Comparison of ENCODE assay signal across 8 cellular contexts in genomic region chr4:75512336-75513211, GRCh38. TPM values are rescaled to one million over a fixed set of nuclear protein-coding genes. Genes with fewer than 3 reads are reported as not detected.
DNase-seq lines count a peak whose midpoint lies in the region.

No MANE protein-coding gene starts in this region.

- intact Hi-C loops in activated T-helper 2 cell treated with anti-CD3 and anti-CD28 coated beads, Interferon-gamma antibody, Interleukin-2, Interleukin-4, amounts not matched to agents 10 μg/mL and 5 μg/mL and 100 μg/mL, durations not matched to agents 14 hours and 24 hours and 36 hours (cut with micrococcal nuclease) = no loop called here

- no peak overlapping the region for H3K4me3 Mint-ChIP-seq in activated T-helper 2 cell treated with anti-CD3 and anti-CD28 coated beads, Interferon-gamma antibody, Interleukin-2, Interleukin-4, amounts not matched to agents 10 μg/mL and 5 μg/mL and 100 μg/mL, durations not matched to agents 14 hours and 24 hours and 36 hours (ENCODE audit: low read depth)

- H3K27me3 Mint-ChIP-seq in activated T-helper 2 cell treated with anti-CD3 and anti-CD28 coated beads, Interferon-gamma antibody, Interleukin-2, Interleukin-4, amounts not matched to agents 10 μg/mL and 5 μg/mL and 100 μg/mL, durations not matched to agents 14 hours and 24 hours and 36 hours (ENCODE audit: low read depth) = no peaks in the 10 kb centered on the region

- peaks cover 30% of the 10 kb centered on the region for H3K36me3 Mint-ChIP-seq in activated T-helper 2 cell treated with anti-CD3 and anti-CD28 coated beads, Interferon-gamma antibody, Interleukin-2, Interleukin-4, amounts not matched to agents 10 μg/mL and 5 μg/mL and 100 μg/mL, durations not matched to agents 14 hours and 24 hours and 36 hours (ENCODE audit: low read depth)

- H3K4me1 Mint-ChIP-seq in activated T-helper 2 cell treated with anti-CD3 and anti-CD28 coated beads, Interferon-gamma antibody, Interleukin-2, Interleukin-4, amounts not matched to agents 10 μg/mL and 5 μg/mL and 100 μg/mL, durations not matched to agents 14 hours and 24 hours and 36 hours (ENCODE audit: low read depth) = peaks cover 37% of the 10 kb centered on the region

- DNase-seq in CMK (ENCODE audit: low read depth) (peak; percentile 86), HT1080 (ENCODE audit: low read depth) (peak; percentile 53), left kidney (ENCODE audit: low read depth, low spot score) (peak; percentile 50), T1000 (lab: John Stamatoyannopoulos, UW) (no peak), DMS153 (lab: John Stamatoyannopoulos, UW) (no peak), DMS79 treated with DMSO at 0.1 percent for 48 hours (lab: John Stamatoyannopoulos, UW) (no peak), germinal center (ENCODE audit: low spot score) (no peak)
- DNase-seq in activated T-helper 2 cell treated with anti-CD3 and anti-CD28 coated beads, Interferon-gamma antibody, Interleukin-2, Interleukin-4, amounts not matched to agents 10 μg/mL and 5 μg/mL and 100 μg/mL, durations not matched to agents 14 hours and 24 hours and 36 hours (ENCODE audit: low spot score) = no peak

- peak overlapping the region; percentile 74 for H3K27ac Mint-ChIP-seq in activated T-helper 2 cell treated with anti-CD3 and anti-CD28 coated beads, Interferon-gamma antibody, Interleukin-2, Interleukin-4, amounts not matched to agents 10 μg/mL and 5 μg/mL and 100 μg/mL, durations not matched to agents 14 hours and 24 hours and 36 hours

- H3K9me3 Mint-ChIP-seq in activated T-helper 2 cell treated with anti-CD3 and anti-CD28 coated beads, Interferon-gamma antibody, Interleukin-2, Interleukin-4, amounts not matched to agents 10 μg/mL and 5 μg/mL and 100 μg/mL, durations not matched to agents 14 hours and 24 hours and 36 hours = no peaks in the 10 kb centered on the region

RNA-seq across cellular contexts. Expression of gene RCHY1, which starts 1.6 kb away (rescaled TPM):
- 38.1 and 47.6 TPM in 2 replicates for total RNA-seq in HT1080 (2014; rRNA removed; shearing (Covaris generic))
- polyA plus RNA-seq in HT1080 (2015; cell fraction: cytosol; rRNA removed) = 42.6 and 49.1 TPM in 2 replicates
- polyA plus RNA-seq in HT1080 (2015; cell fraction: nucleus; rRNA removed) = 26.6 and 27.2 TPM in 2 replicates
- 22.9 and 25.4 TPM in 2 replicates for total RNA-seq in activated T-helper 2 cell treated with anti-CD3 and anti-CD28 coated beads, Interferon-gamma antibody, Interleukin-2, Interleukin-4, amounts not matched to agents 10 μg/mL and 5 μg/mL and 100 μg/mL, durations not matched to agents 14 hours and 24 hours and 36 hours

RNA-seq across cellular contexts. Expression of gene THAP6, which starts 1.7 kb away (rescaled TPM):
- 9.8 and 12.2 TPM in 2 replicates for total RNA-seq in HT1080 (2014; rRNA removed; shearing (Covaris generic))
- polyA plus RNA-seq in HT1080 (2015; cell fraction: cytosol; rRNA removed) = 17.5 and 17.9 TPM in 2 replicates
- 24.5 and 30.3 TPM in 2 replicates for polyA plus RNA-seq in HT1080 (2015; cell fraction: nucleus; rRNA removed)
- total RNA-seq in activated T-helper 2 cell treated with anti-CD3 and anti-CD28 coated beads, Interferon-gamma antibody, Interleukin-2, Interleukin-4, amounts not matched to agents 10 μg/mL and 5 μg/mL and 100 μg/mL, durations not matched to agents 14 hours and 24 hours and 36 hours = 17.6 and 18.4 TPM in 2 replicates

RNA-seq across cellular contexts. Expression of gene ODAPH, which starts 43.3 kb away (rescaled TPM):
- not detected in 2 replicates for total RNA-seq in HT1080 (2014; rRNA removed; shearing (Covaris generic))
- 0.15 and 0.33 TPM in 2 replicates for polyA plus RNA-seq in HT1080 (2015; cell fraction: cytosol; rRNA removed)
- 0.20 and 0.77 TPM in 2 replicates for polyA plus RNA-seq in HT1080 (2015; cell fraction: nucleus; rRNA removed)
- not detected in 2 replicates for total RNA-seq in activated T-helper 2 cell treated with anti-CD3 and anti-CD28 coated beads, Interferon-gamma antibody, Interleukin-2, Interleukin-4, amounts not matched to agents 10 μg/mL and 5 μg/mL and 100 μg/mL, durations not matched to agents 14 hours and 24 hours and 36 hours

Comparison
In these comparisons a context has a peak if more than half of its experiments do, and no peak if none do; other contexts are left out.
1. DNase-seq: peak in CMK (single experiment), HT1080 (single experiment) and left kidney (single experiment); none in activated T-helper 2 cell treated with anti-CD3 and anti-CD28 coated beads, Interferon-gamma antibody, Interleukin-2, Interleukin-4, amounts not matched to agents 10 μg/mL and 5 μg/mL and 100 μg/mL, durations not matched to agents 14 hours and 24 hours and 36 hours (single experiment), T1000 (single experiment), DMS153 (single experiment), DMS79 treated with DMSO at 0.1 percent for 48 hours (single experiment) and germinal center (single experiment).